In the genomic region with DNA sequence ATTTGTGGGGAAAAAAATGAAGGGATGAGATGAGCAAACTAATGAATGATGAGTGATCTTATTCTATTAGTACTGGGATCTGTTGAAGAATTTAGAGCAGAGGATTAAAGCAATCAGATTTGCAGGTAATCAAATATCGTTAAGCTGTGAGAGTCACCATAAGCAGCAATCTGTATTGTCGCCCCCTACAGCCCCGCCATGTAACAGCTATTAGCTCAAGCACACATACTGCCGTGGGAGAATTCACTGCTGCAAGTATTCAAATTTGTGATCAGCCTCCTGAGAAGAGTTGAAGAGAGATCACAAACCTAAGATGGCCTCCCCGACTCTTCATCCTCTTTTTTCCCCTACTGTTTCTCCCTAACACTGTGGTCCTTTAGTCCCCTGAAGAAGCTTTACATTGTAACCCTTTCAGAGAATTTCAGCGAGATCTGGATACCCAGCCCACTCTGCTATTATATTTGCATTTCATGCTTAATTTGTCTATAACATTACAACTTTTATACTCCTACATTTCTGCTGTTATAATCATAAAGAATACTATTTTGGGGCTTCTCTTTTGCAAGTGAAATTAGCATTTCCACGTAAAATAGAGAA, we compare ENCODE assay signal across 8 cellular contexts. TPM values are rescaled to one million over a fixed set of nuclear protein-coding genes. Genes with fewer than 3 reads are reported as not detected.
DNase-seq lines count a peak whose midpoint lies in the region; ATAC-seq, FAIRE-seq and TF ChIP-seq lines count a peak whose summit lies in the region.

No MANE protein-coding gene starts in this region.

- no peaks in the 10 kb centered on the region for H3K9me1 ChIP-seq in keratinocyte (ENCODE audit: control insufficient read depth, extremely low read depth, insufficient read depth, low read length)

- H3K79me2 ChIP-seq in keratinocyte (ENCODE audit: control insufficient read depth, insufficient read depth, low read length) = no peaks in the 10 kb centered on the region

- dilution Hi-C loops in keratinocyte (cut with MboI; ENCODE audit: extremely low pct_ligation_motif_present, low sequenced_read_pairs) = no loop called here

- H3K27me3 ChIP-seq in heart left ventricle (peaks cover 0 to 5% (median 0%) of the 10 kb centered on the region in 9 donors), keratinocyte (ENCODE audit: control insufficient read depth, extremely low read depth, insufficient read depth, low read length) (no peaks in the 10 kb centered on the region)

- H3K9me3 ChIP-seq in heart left ventricle (peaks cover 0 to 14% (median 7%) of the 10 kb centered on the region in 12 donors), keratinocyte (ENCODE audit: control insufficient read depth, low read depth, low read length) (no peaks in the 10 kb centered on the region)

- no peaks in the 10 kb centered on the region for H4K20me1 ChIP-seq in keratinocyte (ENCODE audit: control insufficient read depth, extremely low read depth, insufficient read depth, low read length)

- FAIRE-seq in keratinocyte (lab: Jason Lieb, UNC) = no peak

- H3K4me3 ChIP-seq in heart left ventricle (no peak overlapping the region), keratinocyte (ENCODE audit: control insufficient read depth in 2 of 3, extremely low read depth in 1 of 3, insufficient read depth in 2 of 3, low read depth in 1 of 3, low read length in 3 of 3) (no peak overlapping the region)

- H3K4me1 ChIP-seq in heart left ventricle (no peaks in the 10 kb centered on the region), keratinocyte (ENCODE audit: control insufficient read depth, extremely low read depth, insufficient read depth, low read length) (no peaks in the 10 kb centered on the region)

- DNase-seq in heart left ventricle (no peak), cardiac septum (ENCODE audit: low spot score) (no peak), NCI-H526 (lab: John Stamatoyannopoulos, UW) (peak; percentile 48 to 69), keratinocyte (ENCODE audit: low read depth, low spot score) (no peak)
- peak; percentile 40 for DNase-seq in activated naive CD4-positive, alpha-beta T cell treated with anti-CD3 and anti-CD28 coated beads, Interleukin-2, amount 50 U/mL, for 16 hours
- peak; percentile 5 for DNase-seq in stimulated activated naive CD4-positive, alpha-beta T cell treated with Interleukin-2 at 50 U/mL for 16 hours (lab: John Stamatoyannopoulos, UW)
- DNase-seq in activated CD4-positive, CD25-positive, alpha-beta regulatory T cell treated with anti-CD3 and anti-CD28 coated beads, Interleukin-2, amount 50 U/mL, for 72 hours = no peak

- no peaks in the 10 kb centered on the region for H3K36me3 ChIP-seq in heart left ventricle
- no peaks in the 10 kb centered on the region for H3K36me3 ChIP-seq in keratinocyte (ENCODE audit: control insufficient read depth in 2 of 2, extremely low read depth in 1 of 2, insufficient read depth in 2 of 2, low read length in 2 of 2)

- H3K27ac ChIP-seq in heart left ventricle (no peak overlapping the region), keratinocyte (ENCODE audit: control insufficient read depth, insufficient read depth, low read length) (no peak overlapping the region)

- ATAC-seq in heart left ventricle (no peak), GM19395 (IDR thresholded peaks at IDR 0.05; ENCODE audit: unreplicated experiment) (no peak)

- intact Hi-C loops in heart left ventricle (cut with DNase I) (no loop called here), cardiac septum (cut with DNase I) (no loop called here)

- H3K9ac ChIP-seq in keratinocyte (ENCODE audit: control insufficient read depth, extremely low read depth, insufficient read depth, low read length) = no peak overlapping the region

- WGBS in heart left ventricle, 4 donors = 29 to 34% (median 31%) methylated on average over 7 of the region's 7 CpGs

- H2AFZ ChIP-seq in keratinocyte (ENCODE audit: control insufficient read depth, low read length) = no peak overlapping the region

- TF ChIP-seq CTCF in heart left ventricle (IDR thresholded peaks at IDR 0.05) (peak; percentile 25 to 68 (median 51)), keratinocyte (optimal IDR thresholded peaks at IDR 0.05 in 1 of 3, IDR thresholded peaks at IDR 0.05 in 1 of 3, conservative IDR thresholded peaks at IDR 0.05 in 1 of 3; ENCODE audit: extremely low read depth in 1 of 3, insufficient read depth in 2 of 3, low read length in 3 of 3) (peak; percentile 52 to 81 (median 77))

- H3K4me2 ChIP-seq in keratinocyte (ENCODE audit: control insufficient read depth, extremely low read depth, insufficient read depth, low read depth, low read length) = no peak overlapping the region

- no peak for TF ChIP-seq POLR2A in heart left ventricle (IDR thresholded peaks at IDR 0.05)

RNA-seq across cellular contexts. Expression of gene PHF24, which starts 28.5 kb away (rescaled TPM):
- 1 to 10 TPM in 1 of 9 donors, under 1 TPM in 7, not detected in 1; 0.07 to 2.2 (median 0.35) TPM for total RNA-seq in heart left ventricle
- under 1 TPM; 0.06 to 0.11 TPM for polyA plus RNA-seq in heart left ventricle
- total RNA-seq in cardiac septum = 0.57 TPM
- polyA plus RNA-seq in keratinocyte = 0.04 to 0.09 TPM (median 0.04 TPM) in 3 replicates
- polyA plus RNA-seq in keratinocyte (2011; ENCODE audit: low read depth) = 1.2 TPM
- 0.05 and 0.10 TPM in 2 replicates for polyA plus RNA-seq in keratinocyte (2011; cell fraction: cytosol; rRNA removed)
- polyA plus RNA-seq in keratinocyte (2011; cell fraction: nucleus; rRNA removed) = 0.11 and 0.15 TPM in 2 replicates
- 0.44 TPM in 1 of 2 replicates, not detected in the other for polyA plus RNA-seq in keratinocyte (2012; ENCODE audit: low replicate concordance)
- 0.10 to 0.30 TPM (median 0.26 TPM) in 3 replicates for polyA minus RNA-seq in keratinocyte
- not detected for polyA minus RNA-seq in keratinocyte (2011; cell fraction: cytosol; rRNA and poly(A)+ RNA removed)
- 0.11 TPM in 1 of 2 replicates, not detected in the other for polyA minus RNA-seq in keratinocyte (2011; cell fraction: nucleus; rRNA and poly(A)+ RNA removed)

RNA-seq across cellular contexts. Expression of gene DNAJB5, which starts 59.9 kb away (rescaled TPM):
- total RNA-seq in heart left ventricle = 100 to 1,000 TPM in 3 of 9 donors, 10 to 100 TPM in 6; 33.6 to 134 (median 88.5) TPM
- 100 to 1,000 TPM in 1 of 2 donors, 10 to 100 TPM in 1; 75.5 to 166 TPM for polyA plus RNA-seq in heart left ventricle
- 133 TPM for total RNA-seq in cardiac septum
- polyA plus RNA-seq in keratinocyte = 2.4 to 3.9 TPM (median 2.7 TPM) in 3 replicates
- 1.5 TPM for polyA plus RNA-seq in keratinocyte (2011; ENCODE audit: low read depth)
- polyA plus RNA-seq in keratinocyte (2011; cell fraction: cytosol; rRNA removed) = 3.3 and 4.1 TPM in 2 replicates
- polyA plus RNA-seq in keratinocyte (2011; cell fraction: nucleus; rRNA removed) = 3.0 and 5.0 TPM in 2 replicates
- 4.5 and 4.8 TPM in 2 replicates for polyA plus RNA-seq in keratinocyte (2012; ENCODE audit: low replicate concordance)
- polyA minus RNA-seq in keratinocyte = 1.6 to 3.9 TPM (median 2.8 TPM) in 3 replicates
- 1.9 TPM for polyA minus RNA-seq in keratinocyte (2011; cell fraction: cytosol; rRNA and poly(A)+ RNA removed)
- polyA minus RNA-seq in keratinocyte (2011; cell fraction: nucleus; rRNA and poly(A)+ RNA removed) = 1.4 and 1.9 TPM in 2 replicates

Comparison
In these comparisons a context has a peak if more than half of its experiments do, and no peak if none do; other contexts are left out.
1. DNase-seq: peak in NCI-H526 (2 of 2), activated naive CD4-positive, alpha-beta T cell treated with anti-CD3 and anti-CD28 coated beads, Interleukin-2, amount 50 U/mL, for 16 hours (single experiment) and stimulated activated naive CD4-positive, alpha-beta T cell treated with Interleukin-2 at 50 U/mL for 16 hours (single experiment); none in heart left ventricle (0 of 5), cardiac septum (single experiment), keratinocyte (single experiment) and activated CD4-positive, CD25-positive, alpha-beta regulatory T cell treated with anti-CD3 and anti-CD28 coated beads, Interleukin-2, amount 50 U/mL, for 72 hours (single experiment).